ENCODE assay signal across 9 cellular contexts in genomic region chr16:75147968-75148310, GRCh38. TPM values are rescaled to one million over a fixed set of nuclear protein-coding genes. Genes with fewer than 3 reads are reported as not detected.
DNase-seq lines count a peak whose midpoint lies in the region; ATAC-seq, FAIRE-seq and TF ChIP-seq lines count a peak whose summit lies in the region.
"Had no signal": no experiment of that assay in that cellular context is flagged by ENCODE, and none has a peak within 500 bp of the region (broad histone marks: within the 10 kb centered on the region; RNA-seq: fewer than 3 reads in every experiment).

No MANE protein-coding gene starts in this region.

- H3K27me3 ChIP-seq in CD8-positive, alpha-beta T cell (ENCODE audit: insufficient read depth, low read length): no peaks in the 10 kb centered on the region

- no peaks in the 10 kb centered on the region for H3K27me3 Mint-ChIP-seq in CD8-positive, alpha-beta T cell (ENCODE audit: low read depth)
- no peaks in the 10 kb centered on the region for H3K27me3 Mint-ChIP-seq in endothelial cell (ENCODE audit: unreplicated experiment)
- no peaks in the 10 kb centered on the region for H3K27me3 Mint-ChIP-seq in osteocyte (ENCODE audit: unreplicated experiment)

- no peaks in the 10 kb centered on the region for H3K9me2 ChIP-seq in OCI-LY7 (ENCODE audit: insufficient read depth, low read length)

- peak overlapping the region; percentile 65; the same call in 1 of the 2 replicates for H2AFZ ChIP-seq in OCI-LY7 (ENCODE audit: low read length)

- no peaks in the 10 kb centered on the region for H3K9me3 ChIP-seq in CD8-positive, alpha-beta T cell (ENCODE audit: low read length)
- peaks cover 26% of the 10 kb centered on the region for H3K9me3 ChIP-seq in OCI-LY7 (ENCODE audit: low read length)

- BruUV-seq in OCI-LY7 (replicated peaks; lab: Mats Ljungman, UMichigan): no TSS peak

- intact Hi-C loops in CD8-positive, alpha-beta T cell (cut with DNase I, micrococcal nuclease): loop anchor here (1.0 to 5.0 kb wide), 13 partner anchors 37 to 500 kb away; partner anchors contain the start of genes CFDP1 (in 2 of the 2), TMEM170A (in 2 of the 2), WDR59 (in 2 of the 2) and ADAT1 (in 1 of the 2)
- intact Hi-C loops in OCI-LY7 (cut with micrococcal nuclease; ENCODE audit: unreplicated experiment): no loop called here

- H3K4me2 ChIP-seq in OCI-LY7 (ENCODE audit: low read length): peak overlapping the region; percentile 94; the same call in 1 of the 2 replicates

- peak overlapping the region; percentile 100 for H3K4me3 ChIP-seq in CD8-positive, alpha-beta T cell (ENCODE audit: low read depth, low read length)
- peak overlapping the region; percentile 79 for H3K4me3 ChIP-seq in OCI-LY7 (ENCODE audit: low read depth, low read length, poor library complexity, severe bottlenecking)

- no peak overlapping the region for H3K27ac Mint-ChIP-seq in CD8-positive, alpha-beta T cell
- no peak overlapping the region for H3K27ac Mint-ChIP-seq in endothelial cell (ENCODE audit: unreplicated experiment)
- H3K27ac Mint-ChIP-seq in osteocyte (ENCODE audit: unreplicated experiment): no peak overlapping the region

- H4K20me1 ChIP-seq in OCI-LY7 (ENCODE audit: insufficient read depth, low read length): 0 out of 2 replicates have a peak, but pooled peaks cover 3% of the 10 kb centered on the region

- peak overlapping the region; percentile 87 for H3K4me3 Mint-ChIP-seq in CD8-positive, alpha-beta T cell
- H3K4me3 Mint-ChIP-seq in endothelial cell (ENCODE audit: unreplicated experiment): peak overlapping the region; percentile 85
- H3K4me3 Mint-ChIP-seq in osteocyte (ENCODE audit: unreplicated experiment): peak overlapping the region; percentile 84

- H3K9me3 Mint-ChIP-seq in CD8-positive, alpha-beta T cell: peaks cover 15% of the 10 kb centered on the region
- H3K9me3 Mint-ChIP-seq in endothelial cell (ENCODE audit: unreplicated experiment) (peaks cover 10% of the 10 kb centered on the region), osteocyte (ENCODE audit: unreplicated experiment) (peaks cover 21% of the 10 kb centered on the region)

- H3K4me1 Mint-ChIP-seq in CD8-positive, alpha-beta T cell (ENCODE audit: low read depth): peaks cover 16% of the 10 kb centered on the region
- H3K4me1 Mint-ChIP-seq in endothelial cell (ENCODE audit: unreplicated experiment) (peaks cover 7% of the 10 kb centered on the region), osteocyte (ENCODE audit: unreplicated experiment) (peaks cover 11% of the 10 kb centered on the region)

- peaks cover 41% of the 10 kb centered on the region for H3K79me2 ChIP-seq in OCI-LY7 (ENCODE audit: insufficient read depth, low read depth, low read length)

- peaks cover 28% of the 10 kb centered on the region for H3K36me3 Mint-ChIP-seq in CD8-positive, alpha-beta T cell
- H3K36me3 Mint-ChIP-seq in endothelial cell (ENCODE audit: low read depth, unreplicated experiment): peaks cover 22% of the 10 kb centered on the region
- H3K36me3 Mint-ChIP-seq in osteocyte (ENCODE audit: unreplicated experiment): peaks cover 26% of the 10 kb centered on the region

- peaks cover 2% of the 10 kb centered on the region for H3K36me3 ChIP-seq in CD8-positive, alpha-beta T cell (ENCODE audit: insufficient read depth, low read length)
- peaks cover 27% of the 10 kb centered on the region for H3K36me3 ChIP-seq in OCI-LY7 (ENCODE audit: insufficient read depth, low read length)

- no peak for TF ChIP-seq CTCF in CD8-positive, alpha-beta T cell (IDR thresholded peaks at IDR 0.05)
- no peak for TF ChIP-seq CTCF in OCI-LY7 (conservative IDR thresholded peaks at IDR 0.05; ENCODE audit: low read length)
- no peak for TF ChIP-seq CTCF in endothelial cell (IDR thresholded peaks at IDR 0.05; ENCODE audit: unreplicated experiment)
- TF ChIP-seq CTCF in osteocyte (IDR thresholded peaks at IDR 0.05): no peak

- no peak for DNase-seq in CD8-positive, alpha-beta T cell
- DNase-seq in OCI-LY7 (ENCODE audit: low spot score): no peak
- no peak for DNase-seq in endothelial cell (ENCODE audit: low spot score)
- no peak for DNase-seq in osteocyte (ENCODE audit: extremely low spot score, unreplicated experiment)
- DNase-seq in NCI-H2081 (lab: John Stamatoyannopoulos, UW): no peak
- DNase-seq in medulla oblongata (ENCODE audit: extremely low spot score): no peak
- DNase-seq in frontal cortex (ENCODE audit: low spot score in 2 of 2): no peak

- CTCF ChIA-PET in CD8-positive, alpha-beta T cell (lab: Charles Lee): interaction anchor here (0.8 to 1.4 kb wide), 2 partner anchors 37 to 86 kb away, joined by 3 to 4 read pairs; no protein-coding TSS in a partner anchor
- CTCF ChIA-PET in OCI-LY7 (lab: Charles Lee; ENCODE audit: unreplicated experiment): no interaction called here

- POLR2A ChIA-PET in CD8-positive, alpha-beta T cell (lab: Charles Lee): no interaction called here
- POLR2A ChIA-PET in OCI-LY7 (lab: Charles Lee): interaction anchor here (0.6 kb wide), 1 partner anchor 308 kb away, joined by 3 read pairs; no protein-coding TSS in a partner anchor

- ATAC-seq in CD8-positive, alpha-beta T cell: no peak
- no peak for ATAC-seq in HG02642 (IDR thresholded peaks at IDR 0.05; ENCODE audit: poor library complexity, unreplicated experiment)

- no peak overlapping the region for H3K27ac ChIP-seq in CD8-positive, alpha-beta T cell (ENCODE audit: low read depth, low read length)
- no peak overlapping the region for H3K27ac ChIP-seq in OCI-LY7 (ENCODE audit: low read depth, low read length, poor library complexity, severe bottlenecking)

- peaks cover 12% of the 10 kb centered on the region for H3K4me1 ChIP-seq in CD8-positive, alpha-beta T cell (ENCODE audit: insufficient read depth, low read length)
- peaks cover 9% of the 10 kb centered on the region for H3K4me1 ChIP-seq in OCI-LY7 (ENCODE audit: insufficient read depth, low read length, poor library complexity, severe bottlenecking)

- no peak for FAIRE-seq in frontal cortex (lab: Jason Lieb, UNC)

RNA-seq across cellular contexts. Expression of gene ZFP1, which starts 0.4 kb away (rescaled TPM):
- 10 to 100 TPM; 11.9 to 12.9 TPM for total RNA-seq in CD8-positive, alpha-beta T cell
- total RNA-seq in OCI-LY7 (2014; rRNA removed; shearing (Covaris generic)): 17.3 and 25.0 TPM in 2 replicates
- total RNA-seq in OCI-LY7 (2022): 23.0 and 23.9 TPM in 2 replicates
- total RNA-seq in endothelial cell (ENCODE audit: unreplicated experiment): 12.0 TPM
- 16.5 and 17.0 TPM in 2 replicates for total RNA-seq in osteocyte
- total RNA-seq in frontal cortex: 66.9 TPM

RNA-seq across cellular contexts. Expression of gene LDHD, which starts 31.4 kb away (rescaled TPM):
- total RNA-seq in CD8-positive, alpha-beta T cell: not detected
- 0.09 and 0.67 TPM in 2 replicates for total RNA-seq in OCI-LY7 (2014; rRNA removed; shearing (Covaris generic))
- 0.48 and 0.83 TPM in 2 replicates for total RNA-seq in OCI-LY7 (2022)
- 0.36 TPM for total RNA-seq in endothelial cell (ENCODE audit: unreplicated experiment)
- total RNA-seq in osteocyte: 1.2 and 1.3 TPM in 2 replicates
- total RNA-seq in frontal cortex: 2.0 TPM

RNA-seq across cellular contexts. Expression of gene CTRB2, which starts 59.0 kb away (rescaled TPM):
- total RNA-seq in CD8-positive, alpha-beta T cell: not detected
- total RNA-seq in OCI-LY7 (2014; rRNA removed; shearing (Covaris generic)): not detected in 2 replicates
- not detected in 2 replicates for total RNA-seq in OCI-LY7 (2022)
- total RNA-seq in endothelial cell (ENCODE audit: unreplicated experiment): not detected
- not detected in 2 replicates for total RNA-seq in osteocyte
- total RNA-seq in frontal cortex: not detected
- total RNA-seq: T-helper 1 cell treated with Interleukin-12 subunit alpha and Interleukin-12 subunit beta and Interleukin-4 antibody, amounts not matched to agents 30 ng/mL and 1 ng/mL, for 36 hours had no signal
